Comparison of ENCODE assay signal across 1 cellular context in the genomic region with DNA sequence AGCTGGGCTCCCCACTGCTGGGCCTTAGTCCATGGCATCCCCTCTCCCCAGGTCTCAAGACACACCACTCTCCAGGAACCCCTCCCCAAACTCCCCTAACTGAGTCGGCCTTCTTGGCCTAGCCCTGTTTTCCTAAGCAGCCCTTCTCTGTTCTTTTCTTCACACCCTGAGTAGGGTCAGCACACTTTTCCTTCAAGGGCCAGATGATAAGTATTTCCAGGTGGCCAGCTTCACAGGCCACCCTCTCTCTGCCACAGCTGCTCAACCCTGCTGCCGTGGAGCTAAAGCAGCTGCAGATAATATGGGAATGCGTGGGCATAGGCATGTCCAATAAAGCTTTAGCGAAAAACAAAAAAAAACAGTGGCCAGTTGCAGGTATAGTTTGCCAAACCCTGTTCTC.
TF ChIP-seq lines count a peak whose summit lies in the region.

No MANE protein-coding gene starts in this region.

TF ChIP-seq in GM23338, 12 proteins besides CTCF, POLR2A, EP300 and RAD21 (continued from another document):
- no peak for TF ChIP-seq ETS1 (IDR thresholded peaks at IDR 0.05)
- TF ChIP-seq JUNB (IDR thresholded peaks at IDR 0.05; ENCODE audit: unreplicated experiment), result no peak
- TF ChIP-seq CREB1 (CRISPR knock-in tag; IDR thresholded peaks at IDR 0.05; ENCODE audit: low read depth), result no peak
- no peak for TF ChIP-seq NANOG (IDR thresholded peaks at IDR 0.05; ENCODE audit: borderline replicate concordance)
- TF ChIP-seq ZNF462 (CRISPR knock-in tag; IDR thresholded peaks at IDR 0.05), result no peak
- no peak for TF ChIP-seq ZNF114 (CRISPR knock-in tag; IDR thresholded peaks at IDR 0.05)
TF ChIP-seq in GM23338: peak in this region for 0.
